In genomic region chr1:115073298-115074087, GRCh38 we compare ENCODE assay signal across 1 cellular context.
A peak's percentile ranks its signal among the peaks of the same experiment; 100 is the strongest.
TF ChIP-seq lines count a peak whose summit lies in the region.

No MANE protein-coding gene starts in this region.

TF ChIP-seq in GM12878, 131 proteins besides CTCF, POLR2A, EP300 and RAD21 (continued from another document):
- peak; percentile 31; the same call in 1 of the 2 replicates for TF ChIP-seq MLLT1 (IDR thresholded peaks at IDR 0.05)
- no peak for TF ChIP-seq STAT1 (conservative IDR thresholded peaks at IDR 0.05)
- no peak for TF ChIP-seq FOS (IDR thresholded peaks at IDR 0.05; ENCODE audit: borderline replicate concordance, extremely low read depth, insufficient read length)
- TF ChIP-seq NR2F1 (conservative IDR thresholded peaks at IDR 0.05) = peak; percentile 74; the same call in 1 of the 2 replicates
- TF ChIP-seq RUNX3 (IDR thresholded peaks at IDR 0.05; ENCODE audit: low read length) = peak; percentile 33
